9 cellular contexts compared by ENCODE assay signal in genomic region chr11:69321877-69322350, GRCh38. TPM values are rescaled to one million over a fixed set of nuclear protein-coding genes. Genes with fewer than 3 reads are reported as not detected.
A peak's percentile ranks its signal among the peaks of the same experiment; 100 is the strongest.
DNase-seq lines count a peak whose midpoint lies in the region; FAIRE-seq and TF ChIP-seq lines count a peak whose summit lies in the region.
"Had no signal": no experiment of that assay in that cellular context is flagged by ENCODE, and none has a peak within 500 bp of the region (broad histone marks: within the 10 kb centered on the region; RNA-seq: fewer than 3 reads in every experiment).

No MANE protein-coding gene starts in this region.

- H3K9me3 ChIP-seq in A673 (ENCODE audit: low read depth, low read length, poor library complexity, severe bottlenecking) (no peaks in the 10 kb centered on the region), adrenal gland (replicated peaks in 1 of 3) (no peaks in the 10 kb centered on the region)

- 83 to 95% (median 88%) methylated on average over 5 of the region's 5 CpGs for whole genome bisulfite sequencing in adrenal gland, 4 donors

- CTCF ChIA-PET in A673 (lab: Charles Lee): no interaction called here

- H3K27me3 ChIP-seq in A673 (replicated peaks; ENCODE audit: insufficient read depth, low read depth, low read length, poor library complexity) (no peaks in the 10 kb centered on the region), adrenal gland (no peaks in the 10 kb centered on the region)

- DNase-seq in A673 (ENCODE audit: low spot score) (no peak), H54 (ENCODE audit: insufficient read length, low spot score) (peak; percentile 79), amniotic stem cell (lab: John Stamatoyannopoulos, UW) (peak; percentile 80), hepatic stellate cell (ENCODE audit: low spot score) (peak; percentile 96), caudate nucleus (lab: John Stamatoyannopoulos, UW) (no peak), adrenal gland (no peak), frontal cortex (ENCODE audit: low spot score in 2 of 2) (no peak), NCI-H1417 (lab: John Stamatoyannopoulos, UW) (no peak)
- DNase-seq: effector CD4-positive, alpha-beta T cell had no signal

- peaks cover 45% of the 10 kb centered on the region for H3K36me3 ChIP-seq in A673 (ENCODE audit: insufficient read depth, low read length, poor library complexity, severe bottlenecking)
- no peaks in the 10 kb centered on the region for H3K36me3 ChIP-seq in adrenal gland (replicated peaks in 1 of 2)

- intact Hi-C loops in A673 (cut with micrococcal nuclease; ENCODE audit: unreplicated experiment): no loop called here
- intact Hi-C loops in adrenal gland (cut with DNase I): no loop called here

- TF ChIP-seq CTCF in A673 (conservative IDR thresholded peaks at IDR 0.05; ENCODE audit: low read depth, low read length) (no peak), adrenal gland (IDR thresholded peaks at IDR 0.05) (no peak)

- no peak overlapping the region for H3K4me3 ChIP-seq in A673 (ENCODE audit: low read depth, low read length, poor library complexity, severe bottlenecking)
- no peak overlapping the region for H3K4me3 ChIP-seq in adrenal gland

- H3K4me1 ChIP-seq in A673 (ENCODE audit: insufficient read depth, low read length, poor library complexity, severe bottlenecking) (peaks cover 43% of the 10 kb centered on the region), adrenal gland (replicated peaks in 1 of 2) (no peaks in the 10 kb centered on the region)

- POLR2A ChIA-PET in A673 (lab: Charles Lee; ENCODE audit: low non-redundant PET): interaction anchor here (0.5 kb wide), 1 partner anchor 347 kb away, joined by 3 read pairs; no protein-coding TSS in a partner anchor

- H3K27ac ChIP-seq in A673 (ENCODE audit: low read depth, low read length, poor library complexity, severe bottlenecking) (peak overlapping the region; percentile 86), caudate nucleus (ENCODE audit: low read depth, low read length) (no peak overlapping the region), adrenal gland (no peak overlapping the region)

- BruUV-seq in A673 (replicated peaks; lab: Mats Ljungman, UMichigan): no TSS peak

- TF ChIP-seq POLR2A in H54 (IDR thresholded peaks at IDR 0.05; ENCODE audit: low read depth, low read length) (no peak), adrenal gland (IDR thresholded peaks at IDR 0.05) (no peak)

- no peak for FAIRE-seq in H54 (lab: Jason Lieb, UNC)
- FAIRE-seq in frontal cortex (lab: Jason Lieb, UNC): no peak

RNA-seq across cellular contexts. Expression of gene MYEOV, which starts 28.0 kb away (rescaled TPM):
- total RNA-seq in A673 (2021) (174 and 192 TPM in 2 replicates), adrenal gland (1 to 10 TPM in 1 of 8 donors, under 1 TPM in 4, not detected in 3; 0.14 to 1.6 (median 0.34) TPM), frontal cortex (not detected)
- under 1 TPM; 0.10 to 0.32 (median 0.22) TPM for polyA plus RNA-seq in adrenal gland

Comparison
In these comparisons a context has a peak if more than half of its experiments do, and no peak if none do; other contexts are left out.
1. DNase-seq: peak in H54 (single experiment), amniotic stem cell (single experiment) and hepatic stellate cell (single experiment); none in A673 (single experiment), caudate nucleus (0 of 61), adrenal gland (0 of 7), frontal cortex (0 of 2) and NCI-H1417 (0 of 3).
2. RNA of gene MYEOV, which starts 28.0 kb away (total RNA-seq): 174 to 192 TPM in A673; 0.14 to 1.6 TPM in adrenal gland and not detected in frontal cortex (single experiment); every median in the first group is over 10 times any median in the second.